1 cellular context compared by ENCODE assay signal in genomic region chr17:39695089-39695474, GRCh38.
TF ChIP-seq lines count a peak whose summit lies in the region.

No MANE protein-coding gene starts in this region.

TF ChIP-seq in liver, 16 proteins besides CTCF, POLR2A, EP300 and RAD21 (continued from another document):
- TF ChIP-seq TAF1 (conservative IDR thresholded peaks at IDR 0.05) (no peak), HNF4G (IDR thresholded peaks at IDR 0.05) (no peak), HNF4A (conservative IDR thresholded peaks at IDR 0.05) (no peak), RXRA (IDR thresholded peaks at IDR 0.05) (no peak), JUND (IDR thresholded peaks at IDR 0.05) (no peak), REST (IDR thresholded peaks at IDR 0.05) (no peak), SP1 (IDR thresholded peaks at IDR 0.05) (no peak), EGR1 (IDR thresholded peaks at IDR 0.05; ENCODE audit: low read depth in 2 of 2) (no peak), GABPA (IDR thresholded peaks at IDR 0.05 in 1 of 2, conservative IDR thresholded peaks at IDR 0.05 in 1 of 2) (no peak), FOXA2 (IDR thresholded peaks at IDR 0.05) (no peak), FOXA1 (IDR thresholded peaks at IDR 0.05) (no peak), MAX (IDR thresholded peaks at IDR 0.05) (no peak), YY1 (IDR thresholded peaks at IDR 0.05) (no peak)
